Comparison of ENCODE assay signal across 1 cellular context in genomic region chr1:212205843-212206242, GRCh38.
TF ChIP-seq lines count a peak whose summit lies in the region.

No MANE protein-coding gene starts in this region.

TF ChIP-seq in SK-N-SH, 30 proteins besides CTCF, POLR2A, EP300 and RAD21 (continued from another document):
- no peak for TF ChIP-seq RXRA (IDR thresholded peaks at IDR 0.05; ENCODE audit: borderline replicate concordance, low read depth)
- TF ChIP-seq JUND (IDR thresholded peaks at IDR 0.05) = no peak
- no peak for TF ChIP-seq REST (IDR thresholded peaks at IDR 0.05; ENCODE audit: low read depth, low read length)
